2 cellular contexts compared by ENCODE assay signal in genomic region chr4:16732741-16733140, GRCh38.
TF ChIP-seq lines count a peak whose summit lies in the region.

No MANE protein-coding gene starts in this region.

TF ChIP-seq in GM23338, 12 proteins besides CTCF, POLR2A, EP300 and RAD21 (continued from another document):
- TF ChIP-seq, protein P1, sequence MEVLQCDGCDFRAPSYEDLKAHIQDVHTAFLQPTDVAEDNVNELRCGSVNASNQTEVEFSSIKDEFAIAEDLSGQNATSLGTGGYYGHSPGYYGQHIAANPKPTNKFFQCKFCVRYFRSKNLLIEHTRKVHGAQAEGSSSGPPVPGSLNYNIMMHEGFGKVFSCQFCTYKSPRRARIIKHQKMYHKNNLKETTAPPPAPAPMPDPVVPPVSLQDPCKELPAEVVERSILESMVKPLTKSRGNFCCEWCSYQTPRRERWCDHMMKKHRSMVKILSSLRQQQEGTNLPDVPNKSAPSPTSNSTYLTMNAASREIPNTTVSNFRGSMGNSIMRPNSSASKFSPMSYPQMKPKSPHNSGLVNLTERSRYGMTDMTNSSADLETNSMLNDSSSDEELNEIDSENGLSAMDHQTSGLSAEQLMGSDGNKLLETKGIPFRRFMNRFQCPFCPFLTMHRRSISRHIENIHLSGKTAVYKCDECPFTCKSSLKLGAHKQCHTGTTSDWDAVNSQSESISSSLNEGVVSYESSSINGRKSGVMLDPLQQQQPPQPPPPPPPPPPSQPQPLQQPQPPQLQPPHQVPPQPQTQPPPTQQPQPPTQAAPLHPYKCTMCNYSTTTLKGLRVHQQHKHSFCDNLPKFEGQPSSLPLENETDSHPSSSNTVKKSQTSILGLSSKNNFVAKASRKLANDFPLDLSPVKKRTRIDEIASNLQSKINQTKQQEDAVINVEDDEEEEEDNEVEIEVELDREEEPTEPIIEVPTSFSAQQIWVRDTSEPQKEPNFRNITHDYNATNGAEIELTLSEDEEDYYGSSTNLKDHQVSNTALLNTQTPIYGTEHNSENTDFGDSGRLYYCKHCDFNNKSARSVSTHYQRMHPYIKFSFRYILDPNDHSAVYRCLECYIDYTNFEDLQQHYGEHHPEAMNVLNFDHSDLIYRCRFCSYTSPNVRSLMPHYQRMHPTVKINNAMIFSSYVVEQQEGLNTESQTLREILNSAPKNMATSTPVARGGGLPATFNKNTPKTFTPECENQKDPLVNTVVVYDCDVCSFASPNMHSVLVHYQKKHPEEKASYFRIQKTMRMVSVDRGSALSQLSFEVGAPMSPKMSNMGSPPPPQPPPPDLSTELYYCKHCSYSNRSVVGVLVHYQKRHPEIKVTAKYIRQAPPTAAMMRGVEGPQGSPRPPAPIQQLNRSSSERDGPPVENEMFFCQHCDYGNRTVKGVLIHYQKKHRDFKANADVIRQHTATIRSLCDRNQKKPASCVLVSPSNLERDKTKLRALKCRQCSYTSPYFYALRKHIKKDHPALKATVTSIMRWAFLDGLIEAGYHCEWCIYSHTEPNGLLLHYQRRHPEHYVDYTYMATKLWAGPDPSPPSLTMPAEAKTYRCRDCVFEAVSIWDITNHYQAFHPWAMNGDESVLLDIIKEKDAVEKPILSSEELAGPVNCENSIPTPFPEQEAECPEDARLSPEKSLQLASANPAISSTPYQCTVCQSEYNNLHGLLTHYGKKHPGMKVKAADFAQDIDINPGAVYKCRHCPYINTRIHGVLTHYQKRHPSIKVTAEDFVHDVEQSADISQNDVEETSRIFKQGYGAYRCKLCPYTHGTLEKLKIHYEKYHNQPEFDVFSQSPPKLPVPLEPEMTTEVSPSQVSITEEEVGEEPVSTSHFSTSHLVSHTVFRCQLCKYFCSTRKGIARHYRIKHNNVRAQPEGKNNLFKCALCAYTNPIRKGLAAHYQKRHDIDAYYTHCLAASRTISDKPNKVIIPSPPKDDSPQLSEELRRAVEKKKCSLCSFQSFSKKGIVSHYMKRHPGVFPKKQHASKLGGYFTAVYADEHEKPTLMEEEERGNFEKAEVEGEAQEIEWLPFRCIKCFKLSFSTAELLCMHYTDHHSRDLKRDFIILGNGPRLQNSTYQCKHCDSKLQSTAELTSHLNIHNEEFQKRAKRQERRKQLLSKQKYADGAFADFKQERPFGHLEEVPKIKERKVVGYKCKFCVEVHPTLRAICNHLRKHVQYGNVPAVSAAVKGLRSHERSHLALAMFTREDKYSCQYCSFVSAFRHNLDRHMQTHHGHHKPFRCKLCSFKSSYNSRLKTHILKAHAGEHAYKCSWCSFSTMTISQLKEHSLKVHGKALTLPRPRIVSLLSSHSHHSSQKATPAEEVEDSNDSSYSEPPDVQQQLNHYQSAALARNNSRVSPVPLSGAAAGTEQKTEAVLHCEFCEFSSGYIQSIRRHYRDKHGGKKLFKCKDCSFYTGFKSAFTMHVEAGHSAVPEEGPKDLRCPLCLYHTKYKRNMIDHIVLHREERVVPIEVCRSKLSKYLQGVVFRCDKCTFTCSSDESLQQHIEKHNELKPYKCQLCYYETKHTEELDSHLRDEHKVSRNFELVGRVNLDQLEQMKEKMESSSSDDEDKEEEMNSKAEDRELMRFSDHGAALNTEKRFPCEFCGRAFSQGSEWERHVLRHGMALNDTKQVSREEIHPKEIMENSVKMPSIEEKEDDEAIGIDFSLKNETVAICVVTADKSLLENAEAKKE (CRISPR knock-in tag; IDR thresholded peaks at IDR 0.05): no peak
- TF ChIP-seq, protein P2, sequence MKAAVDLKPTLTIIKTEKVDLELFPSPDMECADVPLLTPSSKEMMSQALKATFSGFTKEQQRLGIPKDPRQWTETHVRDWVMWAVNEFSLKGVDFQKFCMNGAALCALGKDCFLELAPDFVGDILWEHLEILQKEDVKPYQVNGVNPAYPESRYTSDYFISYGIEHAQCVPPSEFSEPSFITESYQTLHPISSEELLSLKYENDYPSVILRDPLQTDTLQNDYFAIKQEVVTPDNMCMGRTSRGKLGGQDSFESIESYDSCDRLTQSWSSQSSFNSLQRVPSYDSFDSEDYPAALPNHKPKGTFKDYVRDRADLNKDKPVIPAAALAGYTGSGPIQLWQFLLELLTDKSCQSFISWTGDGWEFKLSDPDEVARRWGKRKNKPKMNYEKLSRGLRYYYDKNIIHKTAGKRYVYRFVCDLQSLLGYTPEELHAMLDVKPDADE (IDR thresholded peaks at IDR 0.05): no peak
- TF ChIP-seq POLR2AphosphoS5 (IDR thresholded peaks at IDR 0.05; ENCODE audit: low read depth) (no peak), ZNF331 (CRISPR knock-in tag; IDR thresholded peaks at IDR 0.05; ENCODE audit: low read depth) (no peak), JUNB (IDR thresholded peaks at IDR 0.05; ENCODE audit: unreplicated experiment) (no peak), EZH2 (IDR thresholded peaks at IDR 0.05; ENCODE audit: low read depth, unreplicated experiment) (no peak), EZH2phosphoT487 (IDR thresholded peaks at IDR 0.05; ENCODE audit: unreplicated experiment) (no peak), CREB1 (CRISPR knock-in tag; IDR thresholded peaks at IDR 0.05; ENCODE audit: low read depth) (no peak), ZNF114 (CRISPR knock-in tag; IDR thresholded peaks at IDR 0.05) (no peak), STAT1 (IDR thresholded peaks at IDR 0.05; ENCODE audit: unreplicated experiment) (no peak), REST (IDR thresholded peaks at IDR 0.05; ENCODE audit: unreplicated experiment) (no peak)
TF ChIP-seq in GM23338: peak in this region for 0.

TF ChIP-seq in WTC11, 78 proteins besides CTCF, POLR2A, EP300 and RAD21 (continued from another document):
- TF ChIP-seq ZNF532 (CRISPR knock-in tag; IDR thresholded peaks at IDR 0.05; ENCODE audit: borderline replicate concordance): no peak
- TF ChIP-seq STAT6 (CRISPR knock-in tag; conservative IDR thresholded peaks at IDR 0.05; ENCODE audit: low read depth): no peak
- TF ChIP-seq, protein P3, sequence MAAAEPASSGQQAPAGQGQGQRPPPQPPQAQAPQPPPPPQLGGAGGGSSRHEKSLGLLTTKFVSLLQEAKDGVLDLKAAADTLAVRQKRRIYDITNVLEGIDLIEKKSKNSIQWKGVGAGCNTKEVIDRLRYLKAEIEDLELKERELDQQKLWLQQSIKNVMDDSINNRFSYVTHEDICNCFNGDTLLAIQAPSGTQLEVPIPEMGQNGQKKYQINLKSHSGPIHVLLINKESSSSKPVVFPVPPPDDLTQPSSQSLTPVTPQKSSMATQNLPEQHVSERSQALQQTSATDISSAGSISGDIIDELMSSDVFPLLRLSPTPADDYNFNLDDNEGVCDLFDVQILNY (CRISPR knock-in tag; IDR thresholded peaks at IDR 0.05): no peak
- no peak for TF ChIP-seq OVOL2 (CRISPR knock-in tag; IDR thresholded peaks at IDR 0.05; ENCODE audit: borderline replicate concordance)
- no peak for TF ChIP-seq HMGA2 (CRISPR knock-in tag; IDR thresholded peaks at IDR 0.05)
- TF ChIP-seq JUN (CRISPR knock-in tag; IDR thresholded peaks at IDR 0.05): no peak
- no peak for TF ChIP-seq NR3C1 (CRISPR knock-in tag; conservative IDR thresholded peaks at IDR 0.05; ENCODE audit: low read depth)
- TF ChIP-seq USF2 (CRISPR knock-in tag; IDR thresholded peaks at IDR 0.05): no peak
- TF ChIP-seq TCF7 (CRISPR knock-in tag; IDR thresholded peaks at IDR 0.05; ENCODE audit: low read depth): no peak
- TF ChIP-seq ZNF138 (CRISPR knock-in tag; conservative IDR thresholded peaks at IDR 0.05): no peak
